ENCODE assay signal across 9 cellular contexts in genomic region chr1:9233942-9234222, GRCh38. TPM values are rescaled to one million over a fixed set of nuclear protein-coding genes. Genes with fewer than 3 reads are reported as not detected.
DNase-seq lines count a peak whose midpoint lies in the region; ATAC-seq, FAIRE-seq and TF ChIP-seq lines count a peak whose summit lies in the region.
"Had no signal": no experiment of that assay in that cellular context is flagged by ENCODE, and none has a peak within 500 bp of the region (broad histone marks: within the 10 kb centered on the region; RNA-seq: fewer than 3 reads in every experiment).

No MANE protein-coding gene starts in this region.

- no peak overlapping the region for H3K14ac ChIP-seq in neuronal stem cell (ENCODE audit: low read length)

- CTCF ChIA-PET in PC-9 (lab: Charles Lee), result interaction anchor here (0.6 to 1.2 kb wide), 6 partner anchors 59 to 371 kb away, joined by 3 to 14 read pairs (median 4); partner anchors contain the start of gene SPSB1
- CTCF ChIA-PET in endothelial cell of umbilical vein (lab: Charles Lee), result interaction anchor here (0.6 to 3.2 kb wide), 26 partner anchors 8 to 354 kb away, joined by 3 to 29 read pairs (median 4); partner anchors contain the start of gene TMEM201

- no peak overlapping the region for H3K4ac ChIP-seq in neuronal stem cell (ENCODE audit: low read length)

- H2AK5ac ChIP-seq in neuronal stem cell (ENCODE audit: low read depth, low read length), result peak overlapping the region; percentile 81

- H3K4me2 ChIP-seq in PC-9, result peak overlapping the region; percentile 69
- H3K4me2 ChIP-seq in endothelial cell of umbilical vein (ENCODE audit: insufficient read depth, low read length), result peak overlapping the region; percentile 45
- peak overlapping the region; percentile 77 for H3K4me2 ChIP-seq in neuronal stem cell (ENCODE audit: insufficient read depth, low read length, poor library complexity, severe bottlenecking)

- no peak for DNase-seq in CD4-positive, CD25-positive, alpha-beta regulatory T cell
- DNase-seq in PC-9 (no peak), endothelial cell of umbilical vein (ENCODE audit: low read depth, low spot score) (no peak), neuronal stem cell (ENCODE audit: low spot score) (no peak), NCI-H2081 treated with DMSO at 0.1 percent for 48 hours (lab: John Stamatoyannopoulos, UW) (no peak), frontal cortex (ENCODE audit: low spot score in 2 of 2) (no peak), NCI-H187 (lab: John Stamatoyannopoulos, UW) (no peak), left colon (no peak)

- H3K36me3 ChIP-seq in CD4-positive, CD25-positive, alpha-beta regulatory T cell (ENCODE audit: control insufficient read depth, insufficient read depth, low read length), result no peaks in the 10 kb centered on the region
- H3K36me3 ChIP-seq in PC-9 (ENCODE audit: low read depth), result no peaks in the 10 kb centered on the region
- H3K36me3 ChIP-seq in endothelial cell of umbilical vein (ENCODE audit: control insufficient read depth in 2 of 2, extremely low read depth in 1 of 2, insufficient read depth in 2 of 2, low read length in 2 of 2), result no peaks in the 10 kb centered on the region
- peaks cover 0 to 5% of the 10 kb centered on the region in 2 donors for H3K36me3 ChIP-seq in neuronal stem cell (replicated peaks in 1 of 2; ENCODE audit: control insufficient read depth in 2 of 2, insufficient read depth in 2 of 2, low read length in 2 of 2)

- H3K79me1 ChIP-seq in neuronal stem cell (ENCODE audit: low read depth, low read length), result no peaks in the 10 kb centered on the region

- no peak overlapping the region for H2BK5ac ChIP-seq in neuronal stem cell (ENCODE audit: low read length)

- H3K79me2 ChIP-seq in PC-9 (ENCODE audit: low read depth), result no peaks in the 10 kb centered on the region
- peaks cover 6% of the 10 kb centered on the region for H3K79me2 ChIP-seq in endothelial cell of umbilical vein (ENCODE audit: control insufficient read depth, insufficient read depth, low read length)

- no peak for TF ChIP-seq CTCF in PC-9 (conservative IDR thresholded peaks at IDR 0.05)
- TF ChIP-seq CTCF in endothelial cell of umbilical vein (IDR thresholded peaks at IDR 0.05; ENCODE audit: extremely low read depth in 1 of 2, insufficient read depth in 1 of 2, low read depth in 1 of 2, low read length in 2 of 2), result no peak

- WGBS in neuronal stem cell (ENCODE audit: extremely low coverage in 2 of 2, insufficient read length in 2 of 2, insufficient replicate concordance in 1 of 2), 2 donors, result no CpG with 5 or more reads among the region's 3 CpGs

- peak overlapping the region; percentile 76 for H3K23ac ChIP-seq in neuronal stem cell (ENCODE audit: low read depth, low read length, poor library complexity)

- no peak overlapping the region for H4K91ac ChIP-seq in neuronal stem cell (ENCODE audit: low read depth, low read length, poor library complexity)

- POLR2A ChIA-PET in PC-9 (lab: Charles Lee; ENCODE audit: unreplicated experiment) (interaction anchor here (0.7 kb wide), 1 partner anchor 644 kb away, joined by 6 read pairs; no protein-coding TSS in a partner anchor), endothelial cell of umbilical vein (lab: Charles Lee) (interaction anchor here (0.7 to 1.1 kb wide), 2 partner anchors 35 to 120 kb away, joined by 4 to 5 read pairs; no protein-coding TSS in a partner anchor)

- no peak overlapping the region for H2BK120ac ChIP-seq in neuronal stem cell (ENCODE audit: low read depth, low read length)

- H4K8ac ChIP-seq in neuronal stem cell (ENCODE audit: low read depth, low read length), result no peak overlapping the region

- H3F3A ChIP-seq in PC-9 (ENCODE audit: insufficient read depth, low read depth), result peaks cover 5% of the 10 kb centered on the region; the same call in 1 of the 2 replicates

- H3K9me3 Mint-ChIP-seq in CD4-positive, CD25-positive, alpha-beta regulatory T cell, result no peaks in the 10 kb centered on the region

- no peaks in the 10 kb centered on the region for H3K9me3 ChIP-seq in CD4-positive, CD25-positive, alpha-beta regulatory T cell (ENCODE audit: control insufficient read depth in 2 of 2, low read length in 2 of 2)
- H3K9me3 ChIP-seq in PC-9 (ENCODE audit: insufficient read depth, low read depth), result no peaks in the 10 kb centered on the region
- H3K9me3 ChIP-seq in endothelial cell of umbilical vein (replicated peaks; ENCODE audit: control insufficient read depth, insufficient read depth, low read length), result no peaks in the 10 kb centered on the region
- peaks cover 0 to 4% of the 10 kb centered on the region in 2 donors for H3K9me3 ChIP-seq in neuronal stem cell (replicated peaks in 1 of 2; ENCODE audit: control insufficient read depth in 2 of 2, insufficient read depth in 1 of 2, low read depth in 1 of 2, low read length in 2 of 2)

- H3K9me2 ChIP-seq in PC-9 (ENCODE audit: insufficient read depth), result no peaks in the 10 kb centered on the region

- H4K20me1 ChIP-seq in PC-9 (ENCODE audit: insufficient read depth) (no peaks in the 10 kb centered on the region), endothelial cell of umbilical vein (replicated peaks; ENCODE audit: control insufficient read depth, extremely low read depth, insufficient read depth, low read length) (no peaks in the 10 kb centered on the region)

- H3K4me1 ChIP-seq in CD4-positive, CD25-positive, alpha-beta regulatory T cell (ENCODE audit: control insufficient read depth, insufficient read depth, low read length, poor library complexity, severe bottlenecking), result peaks cover 21% of the 10 kb centered on the region
- H3K4me1 ChIP-seq in PC-9 (replicated peaks; ENCODE audit: insufficient read depth) (peaks cover 13% of the 10 kb centered on the region), endothelial cell of umbilical vein (ENCODE audit: control insufficient read depth, extremely low read depth, insufficient read depth, low read length) (peaks cover 17% of the 10 kb centered on the region), neuronal stem cell (ENCODE audit: control insufficient read depth in 2 of 2, insufficient read depth in 1 of 2, low read depth in 1 of 2, low read length in 2 of 2) (peaks cover 0 to 7% of the 10 kb centered on the region in 2 donors)

- peak overlapping the region; percentile 80 for H3K18ac ChIP-seq in neuronal stem cell (ENCODE audit: low read length)

- H3K9me1 ChIP-seq in endothelial cell of umbilical vein (replicated peaks; ENCODE audit: control insufficient read depth, extremely low read depth, insufficient read depth, low read length), result no peaks in the 10 kb centered on the region

- peak overlapping the region; percentile 75; the same call in 1 of the 2 replicates for H2AFZ ChIP-seq in PC-9
- peak overlapping the region; percentile 89 for H2AFZ ChIP-seq in endothelial cell of umbilical vein (ENCODE audit: low read depth, low read length)
- peak overlapping the region; percentile 95 for H2AFZ ChIP-seq in neuronal stem cell (ENCODE audit: low read length)

- H2BK12ac ChIP-seq in neuronal stem cell (ENCODE audit: low read length), result no peak overlapping the region

- peak overlapping the region; percentile 72 for H3K27ac ChIP-seq in CD4-positive, CD25-positive, alpha-beta regulatory T cell (ENCODE audit: insufficient read depth, low read length, poor library complexity, severe bottlenecking)
- H3K27ac ChIP-seq in PC-9 (no peak overlapping the region), endothelial cell of umbilical vein (ENCODE audit: insufficient read depth, low read depth, low read length) (no peak overlapping the region), neuronal stem cell (replicated peaks; ENCODE audit: low read length) (no peak overlapping the region)

- H3K27me3 ChIP-seq in CD4-positive, CD25-positive, alpha-beta regulatory T cell (ENCODE audit: control insufficient read depth, insufficient read depth, low read length), result no peaks in the 10 kb centered on the region
- H3K27me3 ChIP-seq in PC-9 (ENCODE audit: insufficient read depth, low read depth), result no peaks in the 10 kb centered on the region
- H3K27me3 ChIP-seq in endothelial cell of umbilical vein (ENCODE audit: control insufficient read depth in 2 of 2, insufficient read depth in 2 of 2, low read length in 2 of 2), result no peaks in the 10 kb centered on the region
- peaks cover 0 to 17% (median 2%) of the 10 kb centered on the region in 3 experiments for H3K27me3 ChIP-seq in neuronal stem cell (ENCODE audit: control insufficient read depth in 3 of 3, insufficient read depth in 3 of 3, low read depth in 1 of 3, low read length in 3 of 3)

- intact Hi-C loops in PC-9 (cut with micrococcal nuclease; ENCODE audit: unreplicated experiment), result no loop called here
- intact Hi-C loops in endothelial cell of umbilical vein (cut with micrococcal nuclease), result loop anchor here (1.0 to 5.0 kb wide), 3 partner anchors 37 to 354 kb away; partner anchors contain the start of genes GPR157 and TMEM201
- intact Hi-C loops in left colon (cut with DNase I, micrococcal nuclease), result no loop called here

- ATAC-seq in CD4-positive, CD25-positive, alpha-beta regulatory T cell (ENCODE audit: low read depth in 2 of 2), result no peak
- no peak for ATAC-seq in left colon

- H3K4me3 ChIP-seq in CD4-positive, CD25-positive, alpha-beta regulatory T cell (ENCODE audit: low read depth, low read length), result peak overlapping the region; percentile 65
- H3K4me3 ChIP-seq in PC-9 (peak overlapping the region; percentile 59; the same call in 1 of the 2 replicates), endothelial cell of umbilical vein (replicated peaks in 1 of 3; ENCODE audit: insufficient read depth in 1 of 3, low read depth in 1 of 3, low read length in 3 of 3) (peak overlapping the region in 2 of 3 experiments; percentile 31 to 43), neuronal stem cell (ENCODE audit: low read length in 2 of 2) (peak overlapping the region in 1 of 2 donors; percentile 48)

- peaks cover 14 to 36% (median 20%) of the 10 kb centered on the region in 4 donors for H3K4me1 Mint-ChIP-seq in CD4-positive, CD25-positive, alpha-beta regulatory T cell

- H3K4me3 Mint-ChIP-seq in CD4-positive, CD25-positive, alpha-beta regulatory T cell, result peak overlapping the region; percentile 89 to 97 (median 96)

- no peak overlapping the region for H3K9ac ChIP-seq in endothelial cell of umbilical vein (replicated peaks; ENCODE audit: extremely low read depth, insufficient read depth, low read length)
- H3K9ac ChIP-seq in neuronal stem cell (ENCODE audit: low read depth, low read length, poor library complexity), result no peak overlapping the region

- TSS peak; percentile 90 for BruUV-seq in PC-9 (replicated peaks; lab: Mats Ljungman, UMichigan)
- BruUV-seq in endothelial cell of umbilical vein (replicated peaks; lab: Mats Ljungman, UMichigan), result no TSS peak

- peaks cover 6% of the 10 kb centered on the region for H3K36me3 Mint-ChIP-seq in CD4-positive, CD25-positive, alpha-beta regulatory T cell

- no peaks in the 10 kb centered on the region for H3K27me3 Mint-ChIP-seq in CD4-positive, CD25-positive, alpha-beta regulatory T cell

- dilution Hi-C loops in endothelial cell of umbilical vein (cut with MboI; ENCODE audit: extremely low pct_ligation_motif_present, low sequenced_read_pairs), result no loop called here

- H3K27ac Mint-ChIP-seq in CD4-positive, CD25-positive, alpha-beta regulatory T cell, result peak overlapping the region in 2 of 3 donors; percentile 93 to 98

- TF ChIP-seq POLR2A in endothelial cell of umbilical vein (IDR thresholded peaks at IDR 0.05; ENCODE audit: low read depth, low read length), result no peak

- H2BK15ac ChIP-seq in neuronal stem cell (ENCODE audit: low read length), result no peak overlapping the region

- FAIRE-seq in endothelial cell of umbilical vein (lab: Jason Lieb, UNC) (no peak), frontal cortex (lab: Jason Lieb, UNC) (no peak)
- FAIRE-seq: endometrium had no signal

RNA-seq across cellular contexts. Expression of gene H6PD, which starts 0.7 kb away (rescaled TPM):
- total RNA-seq in CD4-positive, CD25-positive, alpha-beta regulatory T cell, result 19.4 TPM
- polyA plus RNA-seq in CD4-positive, CD25-positive, alpha-beta regulatory T cell, result 1 to 10 TPM; 7.8 to 10.0 (median 8.8) TPM
- total RNA-seq in PC-9 (2021) (31.1 and 43.9 TPM in 2 replicates), endothelial cell of umbilical vein (29.0 and 40.1 TPM in 2 replicates), frontal cortex (5.3 TPM), left colon (10 to 100 TPM; 33.4 to 34.9 TPM)
- polyA plus RNA-seq in endothelial cell of umbilical vein, result 24.5 and 26.9 TPM in 2 replicates
- polyA plus RNA-seq in endothelial cell of umbilical vein (2011; cell fraction: cytosol; rRNA removed), result 22.5 and 26.8 TPM in 2 replicates
- 19.4 and 21.4 TPM in 2 replicates for polyA plus RNA-seq in endothelial cell of umbilical vein (2011; cell fraction: nucleus; rRNA removed)
- polyA plus RNA-seq in endothelial cell of umbilical vein (2012), result 20.4 and 21.0 TPM in 2 replicates
- polyA minus RNA-seq in endothelial cell of umbilical vein, result 31.0 and 33.4 TPM in 2 replicates
- 3.4 TPM for polyA minus RNA-seq in endothelial cell of umbilical vein (2011; cell fraction: cytosol; rRNA and poly(A)+ RNA removed)
- polyA minus RNA-seq in endothelial cell of umbilical vein (2011; cell fraction: nucleus; rRNA and poly(A)+ RNA removed), result 11.2 and 11.9 TPM in 2 replicates
- polyA plus RNA-seq in neuronal stem cell (2013, experiment 1 of 2), result 14.1 TPM
- polyA plus RNA-seq in neuronal stem cell (2013, experiment 2 of 2), result 15.0 TPM

RNA-seq across cellular contexts. Expression of gene SPSB1, which starts 58.8 kb away (rescaled TPM):
- total RNA-seq in CD4-positive, CD25-positive, alpha-beta regulatory T cell, result 19.7 TPM
- 10 to 100 TPM in 3 of 4 donors, 1 to 10 TPM in 1; 7.0 to 12.3 (median 11.9) TPM for polyA plus RNA-seq in CD4-positive, CD25-positive, alpha-beta regulatory T cell
- total RNA-seq in PC-9 (2021), result 27.9 and 33.8 TPM in 2 replicates
- 41.9 and 50.9 TPM in 2 replicates for total RNA-seq in endothelial cell of umbilical vein
- 61.2 and 66.7 TPM in 2 replicates for polyA plus RNA-seq in endothelial cell of umbilical vein
- 39.4 and 39.6 TPM in 2 replicates for polyA plus RNA-seq in endothelial cell of umbilical vein (2011; cell fraction: cytosol; rRNA removed)
- 30.4 and 32.4 TPM in 2 replicates for polyA plus RNA-seq in endothelial cell of umbilical vein (2011; cell fraction: nucleus; rRNA removed)
- 25.2 and 26.0 TPM in 2 replicates for polyA plus RNA-seq in endothelial cell of umbilical vein (2012)
- 68.1 and 84.0 TPM in 2 replicates for polyA minus RNA-seq in endothelial cell of umbilical vein
- polyA minus RNA-seq in endothelial cell of umbilical vein (2011; cell fraction: cytosol; rRNA and poly(A)+ RNA removed), result 6.3 TPM
- 27.8 and 30.8 TPM in 2 replicates for polyA minus RNA-seq in endothelial cell of umbilical vein (2011; cell fraction: nucleus; rRNA and poly(A)+ RNA removed)
- polyA plus RNA-seq in neuronal stem cell (2013, experiment 1 of 2), result 5.2 TPM
- polyA plus RNA-seq in neuronal stem cell (2013, experiment 2 of 2), result 5.1 TPM
- total RNA-seq in frontal cortex, result 2.9 TPM
- total RNA-seq in left colon, result 10 to 100 TPM; 30.3 to 56.4 TPM
